Comparison of ENCODE assay signal across 14 cellular contexts in the genomic region with DNA sequence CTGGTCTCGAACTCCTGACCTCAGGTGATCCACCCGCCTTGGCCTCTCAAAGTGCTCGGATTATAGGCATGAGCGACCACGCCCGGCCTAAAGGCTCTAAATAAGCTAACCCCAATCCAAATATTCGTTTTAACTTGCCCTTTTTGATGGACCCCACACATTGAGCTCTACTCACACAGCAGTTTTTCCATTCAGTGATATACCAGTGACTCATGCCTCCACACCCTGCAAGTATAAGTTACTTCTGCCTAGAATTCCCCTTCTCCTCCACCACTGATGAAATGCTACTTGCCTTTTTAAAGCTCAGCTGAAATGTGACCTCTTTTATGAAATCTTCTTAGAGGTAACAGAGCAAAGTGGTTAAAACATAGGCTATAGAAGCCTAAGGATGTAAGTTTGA.
A peak's percentile ranks its signal among the peaks of the same experiment; 100 is the strongest.
DNase-seq lines count a peak whose midpoint lies in the region; ATAC-seq and TF ChIP-seq lines count a peak whose summit lies in the region.
"Had no signal": no experiment of that assay in that cellular context is flagged by ENCODE, and none has a peak within 500 bp of the region (broad histone marks: within the 10 kb centered on the region; RNA-seq: fewer than 3 reads in every experiment).

No MANE protein-coding gene starts in this region.

- H3K27me3 ChIP-seq in MG63, result no peaks in the 10 kb centered on the region
- H3K27me3 ChIP-seq in adrenal gland, result no peaks in the 10 kb centered on the region

- POLR2A ChIA-PET in activated CD8-positive, alpha-beta T cell treated with anti-CD3 and anti-CD28 coated beads for 36 hours (lab: Charles Lee), result no interaction called here

- no peaks in the 10 kb centered on the region for H3K4me1 ChIP-seq in adrenal gland (replicated peaks in 1 of 2)
- H3K4me1 ChIP-seq: prostate gland had no signal

- ATAC-seq in stimulated activated naive CD8-positive, alpha-beta T cell treated with anti-CD3 and anti-CD28 coated beads, Interleukin-15, Interleukin-2, amounts not matched to agents 100 U/mL and 50 U/mL, for 24 hours, result peak; percentile 91
- no peak for ATAC-seq in stimulated activated naive CD8-positive, alpha-beta T cell treated with anti-CD3 and anti-CD28 coated beads, Interleukin-15, amount 100 ng/mL, for 72 hours
- ATAC-seq in activated CD8-positive, alpha-beta T cell treated with anti-CD3 and anti-CD28 coated beads for 36 hours, result no peak
- ATAC-seq: naive thymus-derived CD4-positive, alpha-beta T cell; T-cell had no signal

- H3K36me3 ChIP-seq in MG63 (no peaks in the 10 kb centered on the region), adrenal gland (replicated peaks in 1 of 2) (peaks cover 0 to 4% of the 10 kb centered on the region in 2 donors)
- H3K36me3 ChIP-seq: prostate gland had no signal

- H3K27ac ChIP-seq in adrenal gland (no peak overlapping the region), substantia nigra (ENCODE audit: low read depth, low read length, poor library complexity, severe bottlenecking) (no peak overlapping the region)
- H3K27ac ChIP-seq: prostate gland had no signal

- no peak overlapping the region for H3K27ac Mint-ChIP-seq in stimulated activated naive CD8-positive, alpha-beta T cell treated with anti-CD3 and anti-CD28 coated beads, Interleukin-15, amount 100 ng/mL, for 72 hours
- H3K27ac Mint-ChIP-seq in activated CD8-positive, alpha-beta T cell treated with anti-CD3 and anti-CD28 coated beads for 36 hours, result no peak overlapping the region
- H3K27ac Mint-ChIP-seq: naive thymus-derived CD4-positive, alpha-beta T cell; T-cell had no signal

- WGBS in adrenal gland, 4 donors, result 91 to 95% (median 95%) methylated on average over 7 of the region's 7 CpGs

- no peak for DNase-seq in stimulated activated naive CD8-positive, alpha-beta T cell treated with anti-CD3 and anti-CD28 coated beads, Interleukin-15, Interleukin-2, amounts not matched to agents 100 U/mL and 50 U/mL, for 24 hours
- no peak for DNase-seq in stimulated activated naive CD8-positive, alpha-beta T cell treated with anti-CD3 and anti-CD28 coated beads, Interleukin-15, amount 100 ng/mL, for 72 hours
- DNase-seq in amniotic epithelial cell (ENCODE audit: low read depth), result peak; percentile 49
- peak; percentile 21 for DNase-seq in fibroblast of villous mesenchyme (ENCODE audit: low read depth)
- no peak for DNase-seq in activated CD8-positive, alpha-beta T cell treated with anti-CD3 and anti-CD28 coated beads for 36 hours
- DNase-seq in MG63, result no peak
- no peak for DNase-seq in adrenal gland
- no peak for DNase-seq in substantia nigra (lab: John Stamatoyannopoulos, UW)
- DNase-seq: cortex of kidney; naive thymus-derived CD4-positive, alpha-beta T cell; NCI-H1930; NCI-H526 treated with DMSO at 0.1 percent for 48 hours; T-cell had no signal

- CTCF ChIA-PET in activated CD8-positive, alpha-beta T cell treated with anti-CD3 and anti-CD28 coated beads for 36 hours (lab: Charles Lee), result no interaction called here

- H3K27me3 Mint-ChIP-seq in stimulated activated naive CD8-positive, alpha-beta T cell treated with anti-CD3 and anti-CD28 coated beads, Interleukin-15, amount 100 ng/mL, for 72 hours, result no peaks in the 10 kb centered on the region
- peaks cover 3% of the 10 kb centered on the region for H3K27me3 Mint-ChIP-seq in activated CD8-positive, alpha-beta T cell treated with anti-CD3 and anti-CD28 coated beads for 36 hours

- intact Hi-C loops in activated CD8-positive, alpha-beta T cell treated with anti-CD3 and anti-CD28 coated beads for 36 hours (cut with micrococcal nuclease), result no loop called here
- intact Hi-C loops in adrenal gland (cut with DNase I), result no loop called here

- H3K9me3 Mint-ChIP-seq in stimulated activated naive CD8-positive, alpha-beta T cell treated with anti-CD3 and anti-CD28 coated beads, Interleukin-15, amount 100 ng/mL, for 72 hours, result no peaks in the 10 kb centered on the region
- H3K9me3 Mint-ChIP-seq in activated CD8-positive, alpha-beta T cell treated with anti-CD3 and anti-CD28 coated beads for 36 hours, result no peaks in the 10 kb centered on the region
- H3K9me3 Mint-ChIP-seq: T-cell had no signal

- no peaks in the 10 kb centered on the region for H3K4me1 Mint-ChIP-seq in stimulated activated naive CD8-positive, alpha-beta T cell treated with anti-CD3 and anti-CD28 coated beads, Interleukin-15, amount 100 ng/mL, for 72 hours
- peaks cover 6% of the 10 kb centered on the region for H3K4me1 Mint-ChIP-seq in activated CD8-positive, alpha-beta T cell treated with anti-CD3 and anti-CD28 coated beads for 36 hours (ENCODE audit: low read depth)
- H3K4me1 Mint-ChIP-seq: naive thymus-derived CD4-positive, alpha-beta T cell; T-cell had no signal

- no peak overlapping the region for H3K4me3 ChIP-seq in fibroblast of villous mesenchyme (ENCODE audit: low read depth, low read length)
- H3K4me3 ChIP-seq in MG63, result no peak overlapping the region
- H3K4me3 ChIP-seq in adrenal gland, result no peak overlapping the region
- H3K4me3 ChIP-seq: prostate gland had no signal

- no peaks in the 10 kb centered on the region for H3K36me3 Mint-ChIP-seq in activated CD8-positive, alpha-beta T cell treated with anti-CD3 and anti-CD28 coated beads for 36 hours (ENCODE audit: low read depth)
- H3K36me3 Mint-ChIP-seq: naive thymus-derived CD4-positive, alpha-beta T cell; T-cell had no signal

- H3K9me3 ChIP-seq in MG63 (no peaks in the 10 kb centered on the region), adrenal gland (replicated peaks in 1 of 3) (peaks cover 0 to 5% (median 0%) of the 10 kb centered on the region in 3 donors)
- H3K9me3 ChIP-seq: prostate gland had no signal

- no peak for TF ChIP-seq POLR2A in adrenal gland (IDR thresholded peaks at IDR 0.05)

- H3K4me3 Mint-ChIP-seq in stimulated activated naive CD8-positive, alpha-beta T cell treated with anti-CD3 and anti-CD28 coated beads, Interleukin-15, amount 100 ng/mL, for 72 hours, result no peak overlapping the region
- H3K4me3 Mint-ChIP-seq in activated CD8-positive, alpha-beta T cell treated with anti-CD3 and anti-CD28 coated beads for 36 hours, result no peak overlapping the region
- H3K4me3 Mint-ChIP-seq: naive thymus-derived CD4-positive, alpha-beta T cell; T-cell had no signal

- TF ChIP-seq CTCF in fibroblast of villous mesenchyme (IDR thresholded peaks at IDR 0.05; ENCODE audit: insufficient read depth, low read depth, low read length) (no peak), adrenal gland (IDR thresholded peaks at IDR 0.05) (no peak)
- TF ChIP-seq CTCF in activated CD8-positive, alpha-beta T cell treated with anti-CD3 and anti-CD28 coated beads for 36 hours (IDR thresholded peaks at IDR 0.05), result no peak

Comparison
In these comparisons a context has a peak if more than half of its experiments do, and no peak if none do; other contexts are left out.
1. DNase-seq: peak in amniotic epithelial cell (single experiment) and fibroblast of villous mesenchyme (single experiment); none in stimulated activated naive CD8-positive, alpha-beta T cell treated with anti-CD3 and anti-CD28 coated beads, Interleukin-15, Interleukin-2, amounts not matched to agents 100 U/mL and 50 U/mL, for 24 hours (single experiment), stimulated activated naive CD8-positive, alpha-beta T cell treated with anti-CD3 and anti-CD28 coated beads, Interleukin-15, amount 100 ng/mL, for 72 hours (0 of 2), activated CD8-positive, alpha-beta T cell treated with anti-CD3 and anti-CD28 coated beads for 36 hours (single experiment), MG63 (single experiment), adrenal gland (0 of 7) and substantia nigra (0 of 49).